ENCODE assay signal across 33 cellular contexts in the genomic region with DNA sequence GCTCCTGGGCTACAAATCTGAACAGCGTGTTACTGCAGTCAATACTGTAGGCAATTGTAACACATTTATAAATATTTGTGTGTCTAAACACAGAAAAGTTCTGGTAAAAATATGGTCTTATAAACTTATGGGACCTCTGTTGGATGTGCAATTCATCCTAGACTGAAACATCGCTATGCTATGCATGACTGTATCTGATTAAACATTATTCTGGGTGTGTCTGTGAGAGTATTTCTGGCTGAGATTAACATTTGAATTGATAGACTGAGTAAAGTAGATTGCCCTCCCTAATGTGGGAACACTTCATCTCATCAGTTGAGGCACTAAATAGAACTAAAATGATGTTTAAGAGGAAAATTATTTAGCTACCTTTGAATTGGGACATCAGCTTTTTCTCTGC. TPM values are rescaled to one million over a fixed set of nuclear protein-coding genes. Genes with fewer than 3 reads are reported as not detected.
"Had no signal": no experiment of that assay in that cellular context is flagged by ENCODE, and none has a peak within 500 bp of the region (broad histone marks: within the 10 kb centered on the region; RNA-seq: fewer than 3 reads in every experiment).

No MANE protein-coding gene starts in this region.

- ATAC-seq: activated CD4-positive, alpha-beta T cell treated with anti-CD3 and anti-CD28 coated beads for 36 hours; activated CD8-positive, alpha-beta memory T cell treated with anti-CD3 and anti-CD28 coated beads, Interleukin-2, amount 10 ng/mL, durations not matched to agents 7 days and 5 days; activated CD8-positive, alpha-beta T cell treated with anti-CD3 and anti-CD28 coated beads, Interleukin-2, amount 10 ng/mL, durations not matched to agents 7 days and 5 days; activated naive CD4-positive, alpha-beta T cell treated with anti-CD3 and anti-CD28 coated beads, Interleukin-2, amount 50 U/mL, for 72 hours; activated T-cell treated with anti-CD3 and anti-CD28 coated beads, Interleukin-2, amount 50 U/mL, for 72 hours; effector memory CD8-positive, alpha-beta T cell had no signal

- H3K4me3 Mint-ChIP-seq: activated CD4-positive, alpha-beta memory T cell treated with anti-CD3 and anti-CD28 coated beads for 36 hours; activated CD4-positive, alpha-beta T cell treated with anti-CD3 and anti-CD28 coated beads for 36 hours; activated CD4-positive, alpha-beta T cell treated with anti-CD3 and anti-CD28 coated beads, Interleukin-2, amount 10 ng/mL, durations not matched to agents 24 days and 14 days; activated CD8-positive, alpha-beta memory T cell treated with anti-CD3 and anti-CD28 coated beads, Interleukin-2, amount 10 ng/mL, durations not matched to agents 7 days and 5 days; activated CD8-positive, alpha-beta T cell treated with anti-CD3 and anti-CD28 coated beads, Interleukin-2, amount 10 ng/mL, durations not matched to agents 7 days and 5 days; activated naive CD4-positive, alpha-beta T cell treated with anti-CD3 and anti-CD28 coated beads, Interleukin-2, amount 10 ng/mL, durations not matched to agents 7 days and 5 days; activated naive CD8-positive, alpha-beta T cell treated with anti-CD3 and anti-CD28 coated beads, Interleukin-2, amount 10 ng/mL, durations not matched to agents 7 days and 5 days; activated T-cell treated with anti-CD3 and anti-CD28 coated beads, Interleukin-2, amount 50 U/mL, for 24 hours; activated T-cell treated with anti-CD3 and anti-CD28 coated beads, Interleukin-2, amount 50 U/mL, for 72 hours; brain; effector memory CD8-positive, alpha-beta T cell had no signal

- H3K9me3 ChIP-seq: ascending aorta, breast epithelium had no signal

- H3K27me3 Mint-ChIP-seq: activated CD4-positive, alpha-beta memory T cell treated with anti-CD3 and anti-CD28 coated beads for 36 hours; activated CD4-positive, alpha-beta T cell treated with anti-CD3 and anti-CD28 coated beads for 36 hours; activated CD4-positive, alpha-beta T cell treated with anti-CD3 and anti-CD28 coated beads, Interleukin-2, amount 10 ng/mL, durations not matched to agents 24 days and 14 days; activated CD8-positive, alpha-beta memory T cell treated with anti-CD3 and anti-CD28 coated beads, Interleukin-2, amount 10 ng/mL, durations not matched to agents 7 days and 5 days; activated naive CD4-positive, alpha-beta T cell treated with anti-CD3 and anti-CD28 coated beads, Interleukin-2, amount 10 ng/mL, durations not matched to agents 7 days and 5 days; activated naive CD8-positive, alpha-beta T cell treated with anti-CD3 and anti-CD28 coated beads, Interleukin-2, amount 10 ng/mL, durations not matched to agents 7 days and 5 days; activated T-cell treated with anti-CD3 and anti-CD28 coated beads, Interleukin-2, amount 50 U/mL, for 24 hours; effector memory CD8-positive, alpha-beta T cell had no signal

- H3K4me1 Mint-ChIP-seq: activated CD4-positive, alpha-beta T cell treated with anti-CD3 and anti-CD28 coated beads for 36 hours; activated CD4-positive, alpha-beta T cell treated with anti-CD3 and anti-CD28 coated beads, Interleukin-2, amount 10 ng/mL, durations not matched to agents 24 days and 14 days; activated CD8-positive, alpha-beta memory T cell treated with anti-CD3 and anti-CD28 coated beads, Interleukin-2, amount 10 ng/mL, durations not matched to agents 7 days and 5 days; activated naive CD4-positive, alpha-beta T cell treated with anti-CD3 and anti-CD28 coated beads, Interleukin-2, amount 10 ng/mL, durations not matched to agents 7 days and 5 days; activated naive CD8-positive, alpha-beta T cell treated with anti-CD3 and anti-CD28 coated beads, Interleukin-2, amount 10 ng/mL, durations not matched to agents 7 days and 5 days; brain had no signal

- H3K27me3 ChIP-seq: ascending aorta, breast epithelium, esophagus muscularis mucosa had no signal

- H3K36me3 Mint-ChIP-seq: activated CD4-positive, alpha-beta memory T cell treated with anti-CD3 and anti-CD28 coated beads for 36 hours; activated CD8-positive, alpha-beta memory T cell treated with anti-CD3 and anti-CD28 coated beads, Interleukin-2, amount 10 ng/mL, durations not matched to agents 7 days and 5 days; activated naive CD4-positive, alpha-beta T cell treated with anti-CD3 and anti-CD28 coated beads, Interleukin-2, amount 10 ng/mL, durations not matched to agents 7 days and 5 days; activated naive CD8-positive, alpha-beta T cell treated with anti-CD3 and anti-CD28 coated beads, Interleukin-2, amount 10 ng/mL, durations not matched to agents 7 days and 5 days; brain had no signal

- FAIRE-seq: colon, frontal cortex had no signal

- H3K4me3 ChIP-seq: ascending aorta, breast epithelium, esophagus muscularis mucosa had no signal

- DNase-seq: activated CD4-positive, alpha-beta memory T cell treated with anti-CD3 and anti-CD28 coated beads for 36 hours; activated CD4-positive, alpha-beta T cell treated with anti-CD3 and anti-CD28 coated beads for 36 hours; activated CD4-positive, alpha-beta T cell treated with anti-CD3 and anti-CD28 coated beads, Interleukin-2, amount 10 ng/mL, durations not matched to agents 24 days and 14 days; activated CD4-positive, CD25-positive, alpha-beta regulatory T cell; activated CD4-positive, CD25-positive, alpha-beta regulatory T cell treated with anti-CD3 and anti-CD28 coated beads, Interleukin-2, amount 50 U/mL, for 72 hours; activated CD8-positive, alpha-beta memory T cell treated with anti-CD3 and anti-CD28 coated beads, Interleukin-2, amount 10 ng/mL, durations not matched to agents 7 days and 5 days; activated CD8-positive, alpha-beta memory T cell treated with anti-CD3 and anti-CD28 coated beads, Interleukin-2, amount 50 U/mL, for 48 hours; activated CD8-positive, alpha-beta T cell treated with anti-CD3 and anti-CD28 coated beads, Interleukin-2, amount 10 ng/mL, durations not matched to agents 7 days and 5 days; activated gamma-delta T cell; activated naive CD4-positive, alpha-beta T cell; activated naive CD4-positive, alpha-beta T cell treated with anti-CD3 and anti-CD28 coated beads, Interleukin-2, amount 10 ng/mL, durations not matched to agents 7 days and 5 days; activated naive CD8-positive, alpha-beta T cell treated with anti-CD3 and anti-CD28 coated beads, Interleukin-2, amount 10 ng/mL, durations not matched to agents 7 days and 5 days; activated T-cell treated with anti-CD3 and anti-CD28 coated beads for 4 hours; activated T-cell treated with anti-CD3 and anti-CD28 coated beads, Interleukin-2, amount 50 U/mL, for 24 hours; activated T-cell treated with anti-CD3 and anti-CD28 coated beads, Interleukin-2, amount 50 U/mL, for 72 hours; cortex of kidney; dermis blood vessel endothelial cell; effector CD4-positive, alpha-beta T cell; effector memory CD8-positive, alpha-beta T cell; head of caudate nucleus; T-helper 2 cell had no signal

- H3K27ac ChIP-seq: ascending aorta, breast epithelium, esophagus muscularis mucosa had no signal

- H3K4me1 ChIP-seq: ascending aorta, breast epithelium, esophagus muscularis mucosa had no signal

- H3K36me3 ChIP-seq: ascending aorta, breast epithelium, esophagus muscularis mucosa had no signal

- H3K27ac Mint-ChIP-seq: activated CD4-positive, alpha-beta memory T cell treated with anti-CD3 and anti-CD28 coated beads for 36 hours; activated CD4-positive, alpha-beta T cell treated with anti-CD3 and anti-CD28 coated beads for 36 hours; activated CD4-positive, alpha-beta T cell treated with anti-CD3 and anti-CD28 coated beads, Interleukin-2, amount 10 ng/mL, durations not matched to agents 24 days and 14 days; activated CD8-positive, alpha-beta memory T cell treated with anti-CD3 and anti-CD28 coated beads, Interleukin-2, amount 10 ng/mL, durations not matched to agents 7 days and 5 days; activated CD8-positive, alpha-beta T cell treated with anti-CD3 and anti-CD28 coated beads, Interleukin-2, amount 10 ng/mL, durations not matched to agents 7 days and 5 days; activated naive CD4-positive, alpha-beta T cell treated with anti-CD3 and anti-CD28 coated beads, Interleukin-2, amount 10 ng/mL, durations not matched to agents 7 days and 5 days; activated naive CD4-positive, alpha-beta T cell treated with anti-CD3 and anti-CD28 coated beads, Interleukin-2, amount 50 U/mL, for 72 hours; activated naive CD8-positive, alpha-beta T cell treated with anti-CD3 and anti-CD28 coated beads, Interleukin-2, amount 10 ng/mL, durations not matched to agents 7 days and 5 days; activated T-cell treated with anti-CD3 and anti-CD28 coated beads, Interleukin-2, amount 50 U/mL, for 24 hours; activated T-cell treated with anti-CD3 and anti-CD28 coated beads, Interleukin-2, amount 50 U/mL, for 72 hours; brain; effector memory CD8-positive, alpha-beta T cell had no signal

RNA-seq across cellular contexts. Expression of a gene that starts 24.3 kb away (rescaled TPM):
- total RNA-seq: activated CD4-positive, alpha-beta memory T cell treated with anti-CD3 and anti-CD28 coated beads for 36 hours; activated CD4-positive, alpha-beta T cell treated with anti-CD3 and anti-CD28 coated beads for 36 hours; activated CD4-positive, alpha-beta T cell treated with anti-CD3 and anti-CD28 coated beads, Interleukin-2, amount 10 ng/mL, durations not matched to agents 24 days and 14 days; activated CD8-positive, alpha-beta memory T cell treated with anti-CD3 and anti-CD28 coated beads for 36 hours; activated CD8-positive, alpha-beta memory T cell treated with anti-CD3 and anti-CD28 coated beads, Interleukin-2, amount 10 ng/mL, durations not matched to agents 7 days and 5 days; activated CD8-positive, alpha-beta T cell treated with anti-CD3 and anti-CD28 coated beads, Interleukin-2, amount 10 ng/mL, durations not matched to agents 7 days and 5 days; activated naive CD4-positive, alpha-beta T cell treated with anti-CD3 and anti-CD28 coated beads, Interleukin-2, amount 50 U/mL, for 72 hours; activated naive CD8-positive, alpha-beta T cell treated with anti-CD3 and anti-CD28 coated beads, Interleukin-2, amount 10 ng/mL, durations not matched to agents 7 days and 5 days; activated T-cell treated with anti-CD3 and anti-CD28 coated beads, Interleukin-2, amount 50 U/mL, for 72 hours; ascending aorta; breast epithelium; cardiac septum; chondrocyte; dermis blood vessel endothelial cell; epithelial cell of proximal tubule; esophagus muscularis mucosa; frontal cortex; T-helper 1 cell treated with Interleukin-12 subunit alpha and Interleukin-12 subunit beta and Interleukin-4 antibody, amounts not matched to agents 30 ng/mL and 1 ng/mL, for 36 hours had no signal
